In the genomic region with DNA sequence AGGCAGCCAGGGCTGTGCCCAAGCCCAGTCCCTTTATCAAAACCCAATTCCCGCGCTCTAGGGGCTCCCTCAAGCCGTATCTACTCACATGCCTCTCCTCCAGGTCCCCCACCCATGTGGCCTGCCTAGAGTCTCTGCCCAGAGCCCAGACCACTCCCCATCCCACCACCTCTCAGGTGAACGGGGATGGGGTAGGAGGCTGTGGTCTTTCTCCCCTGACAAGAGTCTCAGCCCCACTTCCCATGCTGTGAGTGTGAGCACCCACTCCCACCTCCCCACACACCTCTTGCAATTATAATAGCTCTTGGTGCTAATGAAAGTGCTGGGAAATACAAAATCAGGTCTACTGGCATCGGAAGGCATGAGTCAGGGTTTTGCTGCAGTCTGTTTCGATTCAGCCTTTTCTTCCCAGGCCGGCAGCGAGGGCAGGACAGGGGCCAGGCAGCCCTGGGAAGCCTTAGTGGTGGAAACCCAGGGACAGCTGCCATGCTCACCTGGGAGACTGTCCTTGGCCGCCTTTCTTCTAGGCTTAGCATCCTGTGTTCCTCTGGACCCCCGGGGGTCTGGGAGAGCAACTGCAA, we compare ENCODE assay signal across 16 cellular contexts. TPM values are rescaled to one million over a fixed set of nuclear protein-coding genes. Genes with fewer than 3 reads are reported as not detected.
"Had no signal": no experiment of that assay in that cellular context is flagged by ENCODE, and none has a peak within 500 bp of the region (broad histone marks: within the 10 kb centered on the region; RNA-seq: fewer than 3 reads in every experiment).

No MANE protein-coding gene starts in this region.

- DNase-seq: activated CD4-positive, alpha-beta memory T cell treated with anti-CD3 and anti-CD28 coated beads, Interleukin-2, amount 10 ng/mL, durations not matched to agents 7 days and 5 days; activated CD4-positive, alpha-beta T cell treated with anti-CD3 and anti-CD28 coated beads for 36 hours; activated naive CD4-positive, alpha-beta T cell treated with anti-CD3 and anti-CD28 coated beads, Interleukin-2, amount 10 ng/mL, durations not matched to agents 7 days and 5 days; central memory CD4-positive, alpha-beta T cell; foreskin fibroblast; heart right ventricle; spleen; stimulated activated CD4-positive, alpha-beta T cell treated with anti-CD3 and anti-CD28 coated beads, Interleukin-2, amount 100 ng/mL, for 24 hours; stimulated activated naive CD4-positive, alpha-beta T cell; T-helper 9 cell had no signal

RNA-seq across cellular contexts. Expression of gene TMPRSS4, which starts 16.7 kb away (rescaled TPM):
- total RNA-seq: activated CD4-positive, alpha-beta T cell treated with anti-CD3 and anti-CD28 coated beads for 36 hours; activated T-helper 1 cell treated with anti-CD3 and anti-CD28 coated beads, Interleukin-12 subunit alpha, Interleukin-12 subunit beta, Interleukin-2, Interleukin-4 antibody, amounts not matched to agents 30 ng/mL and 10 ng/mL and 1 ng/mL, durations not matched to agents 14 hours and 24 hours and 36 hours; dorsolateral prefrontal cortex; osteocyte; SJSA1 had no signal

RNA-seq across cellular contexts. Expression of gene SMIM35, which starts 26.6 kb away (rescaled TPM):
- total RNA-seq: esophagus muscularis mucosa, heart right ventricle, left lung, osteocyte, SJSA1 had no signal
